In the genomic region with DNA sequence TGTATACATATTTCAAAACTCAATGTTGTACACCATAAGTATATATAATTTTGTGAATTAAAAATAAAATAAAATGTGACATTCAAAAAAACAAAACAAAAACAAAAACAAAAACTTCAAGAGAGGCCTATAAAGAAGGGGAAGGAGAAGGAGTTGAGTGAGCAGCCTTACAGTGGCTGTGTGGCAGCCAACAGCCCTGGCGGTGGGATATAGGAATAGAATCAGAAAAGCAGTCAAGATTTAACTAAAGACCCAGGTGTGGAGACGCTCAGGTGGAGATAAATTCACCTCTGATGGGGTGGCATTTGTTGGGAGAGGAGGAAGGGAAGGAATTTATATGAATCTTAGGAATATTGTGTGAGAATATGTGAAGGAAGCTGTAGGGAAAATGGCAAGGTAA, we compare ENCODE assay signal across 29 cellular contexts. TPM values are rescaled to one million over a fixed set of nuclear protein-coding genes. Genes with fewer than 3 reads are reported as not detected.
"Had no signal": no experiment of that assay in that cellular context is flagged by ENCODE, and none has a peak within 500 bp of the region (broad histone marks: within the 10 kb centered on the region; RNA-seq: fewer than 3 reads in every experiment).

No MANE protein-coding gene starts in this region.

- H3K4me1 ChIP-seq: ascending aorta, breast epithelium, colonic mucosa, esophagus muscularis mucosa, gastrocnemius medialis, heart left ventricle had no signal

- H3K27me3 ChIP-seq: ascending aorta, breast epithelium, cardiac muscle cell, colonic mucosa, esophagus muscularis mucosa, foreskin keratinocyte, gastrocnemius medialis had no signal

- H3K36me3 Mint-ChIP-seq: activated naive CD4-positive, alpha-beta T cell treated with anti-CD3 and anti-CD28 coated beads, Interleukin-2, amount 10 ng/mL, durations not matched to agents 7 days and 5 days; activated naive CD8-positive, alpha-beta T cell treated with anti-CD3 and anti-CD28 coated beads, Interleukin-2, amount 10 ng/mL, durations not matched to agents 7 days and 5 days; brain had no signal

- H3K4me1 Mint-ChIP-seq: activated CD4-positive, alpha-beta memory T cell treated with anti-CD3 and anti-CD28 coated beads, Interleukin-2, amount 10 ng/mL, durations not matched to agents 7 days and 5 days; activated CD4-positive, alpha-beta T cell treated with anti-CD3 and anti-CD28 coated beads, Interleukin-2, amount 10 ng/mL, durations not matched to agents 7 days and 5 days; activated naive CD4-positive, alpha-beta T cell treated with anti-CD3 and anti-CD28 coated beads, Interleukin-2, amount 10 ng/mL, durations not matched to agents 7 days and 5 days; brain; T-helper 17 cell had no signal

- H3K4me3 ChIP-seq: ascending aorta, breast epithelium, cardiac muscle cell, colonic mucosa, esophagus muscularis mucosa, gastrocnemius medialis, heart left ventricle had no signal

- H3K27me3 Mint-ChIP-seq: activated CD4-positive, alpha-beta memory T cell treated with anti-CD3 and anti-CD28 coated beads, Interleukin-2, amount 10 ng/mL, durations not matched to agents 7 days and 5 days; activated naive CD4-positive, alpha-beta T cell treated with anti-CD3 and anti-CD28 coated beads, Interleukin-2, amount 10 ng/mL, durations not matched to agents 7 days and 5 days; activated T-cell treated with anti-CD3 and anti-CD28 coated beads, Interleukin-2, amount 50 U/mL, for 24 hours; brain had no signal

- H3K4me3 Mint-ChIP-seq: activated CD4-positive, alpha-beta memory T cell treated with anti-CD3 and anti-CD28 coated beads, Interleukin-2, amount 10 ng/mL, durations not matched to agents 7 days and 5 days; activated CD4-positive, alpha-beta T cell treated with anti-CD3 and anti-CD28 coated beads, Interleukin-2, amount 10 ng/mL, durations not matched to agents 7 days and 5 days; activated naive CD4-positive, alpha-beta T cell treated with anti-CD3 and anti-CD28 coated beads, Interleukin-2, amount 10 ng/mL, durations not matched to agents 7 days and 5 days; activated naive CD8-positive, alpha-beta T cell treated with anti-CD3 and anti-CD28 coated beads, Interleukin-2, amount 10 ng/mL, durations not matched to agents 7 days and 5 days; activated T-cell treated with anti-CD3 and anti-CD28 coated beads, Interleukin-2, amount 50 U/mL, for 24 hours; activated T-cell treated with anti-CD3 and anti-CD28 coated beads, Interleukin-2, amount 50 U/mL, for 72 hours; brain; T-helper 17 cell had no signal

- ATAC-seq: activated naive CD4-positive, alpha-beta T cell treated with anti-CD3 and anti-CD28 coated beads, Interleukin-2, amount 50 U/mL, for 72 hours; activated T-cell treated with anti-CD3 and anti-CD28 coated beads, Interleukin-2, amount 50 U/mL, for 72 hours; foreskin keratinocyte; gastrocnemius medialis; heart left ventricle; T-helper 17 cell had no signal

- H3K27ac ChIP-seq: ascending aorta, breast epithelium, cardiac muscle cell, colonic mucosa, esophagus muscularis mucosa, foreskin keratinocyte, gastrocnemius medialis, heart left ventricle had no signal

- H3K9me3 Mint-ChIP-seq: activated CD4-positive, alpha-beta memory T cell treated with anti-CD3 and anti-CD28 coated beads, Interleukin-2, amount 10 ng/mL, durations not matched to agents 7 days and 5 days; activated CD4-positive, alpha-beta T cell treated with anti-CD3 and anti-CD28 coated beads, Interleukin-2, amount 10 ng/mL, durations not matched to agents 7 days and 5 days; activated naive CD4-positive, alpha-beta T cell treated with anti-CD3 and anti-CD28 coated beads, Interleukin-2, amount 10 ng/mL, durations not matched to agents 7 days and 5 days had no signal

- H3K27ac Mint-ChIP-seq: activated CD4-positive, alpha-beta memory T cell treated with anti-CD3 and anti-CD28 coated beads, Interleukin-2, amount 10 ng/mL, durations not matched to agents 7 days and 5 days; activated CD4-positive, alpha-beta T cell treated with anti-CD3 and anti-CD28 coated beads, Interleukin-2, amount 10 ng/mL, durations not matched to agents 7 days and 5 days; activated naive CD4-positive, alpha-beta T cell treated with anti-CD3 and anti-CD28 coated beads, Interleukin-2, amount 10 ng/mL, durations not matched to agents 7 days and 5 days; activated naive CD4-positive, alpha-beta T cell treated with anti-CD3 and anti-CD28 coated beads, Interleukin-2, amount 50 U/mL, for 72 hours; activated naive CD8-positive, alpha-beta T cell treated with anti-CD3 and anti-CD28 coated beads, Interleukin-2, amount 10 ng/mL, durations not matched to agents 7 days and 5 days; activated T-cell treated with anti-CD3 and anti-CD28 coated beads, Interleukin-2, amount 50 U/mL, for 24 hours; brain; T-helper 17 cell had no signal

- DNase-seq: activated CD4-positive, alpha-beta memory T cell treated with anti-CD3 and anti-CD28 coated beads, Interleukin-2, amount 10 ng/mL, durations not matched to agents 7 days and 5 days; activated CD4-positive, alpha-beta T cell treated with anti-CD3 and anti-CD28 coated beads for 1 hour; activated CD4-positive, alpha-beta T cell treated with anti-CD3 and anti-CD28 coated beads for 4 hours; activated CD4-positive, alpha-beta T cell treated with anti-CD3 and anti-CD28 coated beads, Interleukin-2, amount 10 ng/mL, durations not matched to agents 7 days and 5 days; activated CD4-positive, alpha-beta T cell treated with anti-CD3 and anti-CD28 coated beads, Interleukin-2, amount 50 U/mL, for 4 hours; activated CD8-positive, alpha-beta memory T cell treated with anti-CD3 and anti-CD28 coated beads, Interleukin-2, amount 50 U/mL, for 48 hours; activated gamma-delta T cell; activated naive CD4-positive, alpha-beta T cell; activated naive CD4-positive, alpha-beta T cell treated with anti-CD3 and anti-CD28 coated beads, Interleukin-2, amount 10 ng/mL, durations not matched to agents 7 days and 5 days; activated naive CD8-positive, alpha-beta T cell treated with anti-CD3 and anti-CD28 coated beads, Interleukin-2, amount 10 ng/mL, durations not matched to agents 7 days and 5 days; activated T-cell treated with anti-CD3 and anti-CD28 coated beads for 4 hours; activated T-cell treated with anti-CD3 and anti-CD28 coated beads, Interleukin-2, amount 50 U/mL, for 24 hours; activated T-cell treated with anti-CD3 and anti-CD28 coated beads, Interleukin-2, amount 50 U/mL, for 72 hours; central memory CD4-positive, alpha-beta T cell; cerebellar nuclear complex; colonic mucosa; effector CD8-positive, alpha-beta T cell; erythroblast; foreskin keratinocyte; gastrocnemius medialis; glutamatergic neuron; heart left ventricle; T-helper 17 cell had no signal

- H3K36me3 ChIP-seq: ascending aorta, breast epithelium, cardiac muscle cell, colonic mucosa, esophagus muscularis mucosa, gastrocnemius medialis, heart left ventricle had no signal

RNA-seq across cellular contexts. Expression of a gene that starts 41.8 kb away (rescaled TPM):
- total RNA-seq: ascending aorta, esophagus muscularis mucosa, gastrocnemius medialis had no signal
